In genomic region chr19:49475995-49476880, GRCh38 we compare ENCODE assay signal across 6 cellular contexts.
DNase-seq lines count a peak whose midpoint lies in the region; ATAC-seq and TF ChIP-seq lines count a peak whose summit lies in the region.

No MANE protein-coding gene starts in this region.

- TF ChIP-seq CTCF in DOHH2 (IDR thresholded peaks at IDR 0.05; ENCODE audit: low read depth, low read length, poor library complexity, severe bottlenecking), result peak; percentile 47

- H3K79me2 ChIP-seq in DOHH2 (ENCODE audit: control insufficient read depth, low read length), result no peaks in the 10 kb centered on the region

- no peaks in the 10 kb centered on the region for H3K9me2 ChIP-seq in DOHH2 (replicated peaks; ENCODE audit: control insufficient read depth, low read length)

- H3K9me3 Mint-ChIP-seq in central memory CD8-positive, alpha-beta T cell, result no peaks in the 10 kb centered on the region

- H3K9me3 ChIP-seq in DOHH2 (ENCODE audit: control insufficient read depth, insufficient read depth, low read length), result no peaks in the 10 kb centered on the region

- H3F3A ChIP-seq in DOHH2 (ENCODE audit: control insufficient read depth, insufficient read depth), result no peaks in the 10 kb centered on the region

- no peaks in the 10 kb centered on the region for H3K27me3 Mint-ChIP-seq in central memory CD8-positive, alpha-beta T cell

- H3K27ac Mint-ChIP-seq in central memory CD8-positive, alpha-beta T cell (ENCODE audit: low read depth), result peak overlapping the region; percentile 99

- peaks cover 55% of the 10 kb centered on the region for H3K36me3 Mint-ChIP-seq in central memory CD8-positive, alpha-beta T cell (ENCODE audit: insufficient read depth)

- H3K4me3 ChIP-seq in DOHH2 (ENCODE audit: low read length) (no peak overlapping the region), skin epidermis (peak overlapping the region in 3 of 7 experiments; percentile 11 to 77 (median 52))

- H4K20me1 ChIP-seq in DOHH2 (ENCODE audit: control insufficient read depth, insufficient read depth, low read depth, low read length), result no peaks in the 10 kb centered on the region

- no peak overlapping the region for H3K27ac ChIP-seq in DOHH2 (ENCODE audit: low read depth, low read length)
- H3K27ac ChIP-seq in skin epidermis, result peak overlapping the region in 16 of 21 experiments; percentile 28 to 94 (median 87)

- DNase-seq in SHP77 treated with DMSO at 0.1 percent for 48 hours (lab: John Stamatoyannopoulos, UW) (peak; percentile 22), RKO (ENCODE audit: low spot score) (no peak), inferior parietal cortex (ENCODE audit: extremely low spot score) (no peak)
- peak in 1 of 2 donors; percentile 38 for DNase-seq in central memory CD8-positive, alpha-beta T cell (ENCODE audit: low spot score in 2 of 2)

- H3K4me1 ChIP-seq in DOHH2 (ENCODE audit: control insufficient read depth, low read length), result peaks cover 24% of the 10 kb centered on the region

- peak; percentile 44 for ATAC-seq in central memory CD8-positive, alpha-beta T cell (replicated peaks; ENCODE audit: extremely low read depth, poor library complexity, severe bottlenecking)

- no peak overlapping the region for H3K4me2 ChIP-seq in DOHH2 (ENCODE audit: low read length)

- H3K36me3 ChIP-seq in DOHH2 (ENCODE audit: control insufficient read depth, low read length), result peaks cover under 1% of the 10 kb centered on the region

- H3K4me3 Mint-ChIP-seq in central memory CD8-positive, alpha-beta T cell, result peak overlapping the region; percentile 92

- H3K4me1 Mint-ChIP-seq in central memory CD8-positive, alpha-beta T cell, result peaks cover 33% of the 10 kb centered on the region

- H3K27me3 ChIP-seq in DOHH2 (ENCODE audit: control insufficient read depth, low read length), result peaks cover 6% of the 10 kb centered on the region
